9 cellular contexts compared by ENCODE assay signal in genomic region chr10:78023741-78024140, GRCh38.
"Had no signal": no experiment of that assay in that cellular context is flagged by ENCODE, and none has a peak within 500 bp of the region (broad histone marks: within the 10 kb centered on the region; RNA-seq: fewer than 3 reads in every experiment).

No MANE protein-coding gene starts in this region.

- H3K27me3 Mint-ChIP-seq: IgD-negative memory B cell had no signal

- H3K4me3 Mint-ChIP-seq: IgD-negative memory B cell had no signal

- H3K4me2 ChIP-seq: KMS-11 had no signal

- FAIRE-seq: HepG2, HTR-8/SVneo had no signal

- H3K27ac ChIP-seq: HL-60, KMS-11 had no signal

- ATAC-seq: HepG2 had no signal

- H3K27ac Mint-ChIP-seq: IgD-negative memory B cell had no signal

- H3K9me3 Mint-ChIP-seq: IgD-negative memory B cell had no signal

- DNase-seq: IMR-90, Karpas-422, KBM-7, KG1 had no signal

- H3K9ac ChIP-seq: KMS-11 had no signal
